Comparison of ENCODE assay signal across 13 cellular contexts in the genomic region with DNA sequence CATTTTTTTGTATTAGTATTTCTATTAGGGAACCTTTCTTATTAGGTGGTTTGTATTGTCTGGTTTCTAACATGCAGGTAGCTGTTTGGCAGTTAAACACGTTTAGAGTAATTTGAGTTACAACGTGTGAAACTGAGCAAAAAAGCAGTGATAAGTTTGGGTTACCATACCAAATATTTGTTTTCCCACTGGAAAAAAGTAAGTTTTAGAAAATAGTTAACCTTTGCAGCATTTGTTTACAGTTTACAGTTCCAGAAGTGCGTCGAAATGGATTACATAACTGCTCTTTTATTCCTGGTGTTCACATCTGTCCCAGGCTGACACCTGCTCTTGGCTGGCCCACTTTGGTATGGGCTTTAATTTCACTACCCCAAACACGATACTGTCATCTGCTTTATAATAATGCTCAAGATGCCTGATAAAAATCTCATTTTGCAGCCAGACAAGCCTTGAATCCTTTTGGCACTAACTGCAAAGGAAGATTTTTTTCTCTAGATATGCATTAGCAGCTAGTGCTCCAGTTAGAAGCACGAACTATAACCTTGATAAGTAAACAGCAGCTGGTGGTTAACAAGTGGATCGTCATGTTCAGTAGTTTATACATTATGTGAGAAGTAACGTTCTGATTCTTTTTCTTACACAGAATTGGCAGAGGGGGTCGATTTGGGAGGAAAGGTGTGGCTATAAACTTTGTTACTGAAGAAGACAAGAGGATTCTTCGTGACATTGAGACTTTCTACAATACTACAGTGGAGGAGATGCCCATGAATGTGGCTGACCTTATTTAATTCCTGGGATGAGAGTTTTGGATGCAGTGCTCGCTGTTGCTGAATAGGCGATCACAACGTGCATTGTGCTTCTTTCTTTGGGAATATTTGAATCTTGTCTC. TPM values are rescaled to one million over a fixed set of nuclear protein-coding genes. Genes with fewer than 3 reads are reported as not detected.
A peak's percentile ranks its signal among the peaks of the same experiment; 100 is the strongest.
DNase-seq lines count a peak whose midpoint lies in the region; ATAC-seq, FAIRE-seq and TF ChIP-seq lines count a peak whose summit lies in the region.
"Had no signal": no experiment of that assay in that cellular context is flagged by ENCODE, and none has a peak within 500 bp of the region (broad histone marks: within the 10 kb centered on the region; RNA-seq: fewer than 3 reads in every experiment).

No MANE protein-coding gene starts in this region.

- in situ Hi-C loops in GM12878 (cut with MboI), result loop anchor here (25.0 kb wide), 1 partner anchor 851 kb away; a partner anchor contains a TSS

- peak overlapping the region; percentile 100 for H3K27ac Mint-ChIP-seq in activated CD8-positive, alpha-beta memory T cell treated with anti-CD3 and anti-CD28 coated beads, Interleukin-2, amount 10 ng/mL, durations not matched to agents 7 days and 5 days

- no peak overlapping the region for H3K27ac ChIP-seq in GM12878 (ENCODE audit: control insufficient read depth, insufficient read depth)
- H3K27ac ChIP-seq: suprapubic skin, WERI-Rb-1 had no signal

- no peak for FAIRE-seq in GM12878 (lab: Jason Lieb, UNC)

- no peaks in the 10 kb centered on the region for H3K27me3 Mint-ChIP-seq in activated CD8-positive, alpha-beta memory T cell treated with anti-CD3 and anti-CD28 coated beads, Interleukin-2, amount 10 ng/mL, durations not matched to agents 7 days and 5 days

- peaks cover 58% of the 10 kb centered on the region for H3F3A ChIP-seq in Loucy (ENCODE audit: low read depth)

- peaks cover 87% of the 10 kb centered on the region for H3K36me3 Mint-ChIP-seq in activated CD8-positive, alpha-beta memory T cell treated with anti-CD3 and anti-CD28 coated beads, Interleukin-2, amount 10 ng/mL, durations not matched to agents 7 days and 5 days

- H3K79me2 ChIP-seq in Loucy (ENCODE audit: insufficient read depth, low read length) (peaks cover 65% of the 10 kb centered on the region), GM12878 (ENCODE audit: control insufficient read depth, insufficient read depth, low read length) (peaks cover 53% of the 10 kb centered on the region)

- WGBS in GM12878 (ENCODE audit: insufficient coverage, insufficient replicate concordance, low lambda C conversion rate, missing lambda C conversion rate), result 22% methylated on average over 13 of the region's 13 CpGs

- peak overlapping the region; percentile 100 for H3K4me3 Mint-ChIP-seq in activated CD8-positive, alpha-beta memory T cell treated with anti-CD3 and anti-CD28 coated beads, Interleukin-2, amount 10 ng/mL, durations not matched to agents 7 days and 5 days

- BruUV-seq in GM12878 (replicated peaks; lab: Mats Ljungman, UMichigan), result no TSS peak

- no peak for DNase-seq in activated CD8-positive, alpha-beta memory T cell treated with anti-CD3 and anti-CD28 coated beads, Interleukin-2, amount 10 ng/mL, durations not matched to agents 7 days and 5 days
- DNase-seq in activated CD8-positive, alpha-beta memory T cell treated with anti-CD3 and anti-CD28 coated beads, Interleukin-2, amount 50 U/mL, for 4 hours, result no peak
- DNase-seq in GM12878 (ENCODE audit: low read depth, low spot score), result no peak
- DNase-seq in retinal pigment epithelial cell (ENCODE audit: low read depth), result no peak
- DNase-seq in T1000 (lab: John Stamatoyannopoulos, UW), result no peak
- DNase-seq in NCI-H345 treated with DMSO at 0.1 percent for 48 hours (lab: John Stamatoyannopoulos, UW; ENCODE audit: unreplicated experiment), result no peak
- DNase-seq in OCI-M2 (lab: John Stamatoyannopoulos, UW; ENCODE audit: unreplicated experiment), result no peak
- DNase-seq: cortex of kidney, NCI-H2081 treated with DMSO at 0.1 percent for 48 hours, WERI-Rb-1 had no signal

- peak overlapping the region; percentile 98 for H3K4me2 ChIP-seq in Loucy (ENCODE audit: low read depth, low read length, poor library complexity, severe bottlenecking)
- peak overlapping the region; percentile 64 for H3K4me2 ChIP-seq in GM12878 (ENCODE audit: control insufficient read depth, insufficient read depth)

- peaks cover 93% of the 10 kb centered on the region for H3K36me3 ChIP-seq in Loucy (ENCODE audit: insufficient read depth, low read length)
- H3K36me3 ChIP-seq in GM12878 (ENCODE audit: control insufficient read depth in 2 of 2, insufficient read depth in 2 of 2, low read length in 1 of 2), result peaks cover 21 to 55% of the 10 kb centered on the region in 2 experiments

- SMC1A ChIA-PET in GM12878 (lab: Charles Lee; ENCODE audit: uncharacterized antibody, unreplicated experiment), result interaction anchor here (1.0 to 2.2 kb wide), 3 partner anchors 9 to 17 kb away, joined by 4 to 7 read pairs (median 6); no protein-coding TSS in a partner anchor

- H3K27me3 ChIP-seq in Loucy (ENCODE audit: insufficient read depth, low read length, poor library complexity, severe bottlenecking) (peaks cover 14% of the 10 kb centered on the region), GM12878 (replicated peaks in 1 of 2; ENCODE audit: control insufficient read depth in 2 of 2, insufficient read depth in 2 of 2, low read length in 1 of 2) (no peaks in the 10 kb centered on the region)
- H3K27me3 ChIP-seq: suprapubic skin had no signal

- TF ChIP-seq EP300 in GM12878 (IDR thresholded peaks at IDR 0.05; ENCODE audit: borderline replicate concordance in 1 of 2, control insufficient read depth in 1 of 2, low read depth in 2 of 2, low read length in 2 of 2), result no peak

- H2AFZ ChIP-seq in Loucy (ENCODE audit: low read length) (no peak overlapping the region), GM12878 (ENCODE audit: control insufficient read depth, low read depth, low read length) (no peak overlapping the region)

- intact Hi-C loops in GM12878 (cut with micrococcal nuclease; ENCODE audit: unreplicated experiment), result loop anchor here (10.0 kb wide), 1 partner anchor 236 kb away; no protein-coding TSS in a partner anchor

- peak overlapping the region; percentile 83 for H3K4me3 ChIP-seq in Loucy (ENCODE audit: low read length, poor library complexity, severe bottlenecking)
- H3K4me3 ChIP-seq in GM12878, result peak overlapping the region; percentile 78; the same call in 1 of the 2 replicates
- H3K4me3 ChIP-seq in retinal pigment epithelial cell (ENCODE audit: low read length), result peak overlapping the region; percentile 100
- H3K4me3 ChIP-seq: suprapubic skin had no signal

- H3K9me3 ChIP-seq in Loucy (ENCODE audit: insufficient read depth, low read depth, low read length) (no peaks in the 10 kb centered on the region), GM12878 (replicated peaks; ENCODE audit: control insufficient read depth, insufficient read depth, low read length) (no peaks in the 10 kb centered on the region; the same call in 1 of the 3 replicates)
- H3K9me3 ChIP-seq: suprapubic skin had no signal

- TF ChIP-seq RAD21 in GM12878 (IDR thresholded peaks at IDR 0.05; ENCODE audit: insufficient read depth, low read depth, low read length), result no peak

- H4K20me1 ChIP-seq in Loucy (ENCODE audit: insufficient read depth, low read length, poor library complexity, severe bottlenecking) (peaks cover 79% of the 10 kb centered on the region), GM12878 (ENCODE audit: control insufficient read depth, insufficient read depth) (peaks cover 22% of the 10 kb centered on the region; the same call in 1 of the 2 replicates)

- H3K4me1 ChIP-seq in Loucy (ENCODE audit: insufficient read depth, low read length, poor library complexity, severe bottlenecking), result peaks cover 43% of the 10 kb centered on the region
- H3K4me1 ChIP-seq in GM12878 (ENCODE audit: control insufficient read depth, insufficient read depth, low read length), result no peaks in the 10 kb centered on the region

- no peak for ATAC-seq in activated CD8-positive, alpha-beta memory T cell treated with anti-CD3 and anti-CD28 coated beads, Interleukin-2, amount 10 ng/mL, durations not matched to agents 7 days and 5 days
- no peak; the same call in 2 of the 3 replicates for ATAC-seq in GM12878

- no peaks in the 10 kb centered on the region for H3K9me2 ChIP-seq in Loucy (replicated peaks; ENCODE audit: low read depth, low read length)

- RAD21 ChIA-PET in GM12878 (lab: Charles Lee; ENCODE audit: unreplicated experiment), result interaction anchor here (0.5 kb wide), 1 partner anchor 857 kb away, joined by 3 read pairs; no protein-coding TSS in a partner anchor

- H3K9me3 Mint-ChIP-seq in activated CD8-positive, alpha-beta memory T cell treated with anti-CD3 and anti-CD28 coated beads, Interleukin-2, amount 10 ng/mL, durations not matched to agents 7 days and 5 days (ENCODE audit: low read depth), result no peaks in the 10 kb centered on the region

- peaks cover 49% of the 10 kb centered on the region for H3K4me1 Mint-ChIP-seq in activated CD8-positive, alpha-beta memory T cell treated with anti-CD3 and anti-CD28 coated beads, Interleukin-2, amount 10 ng/mL, durations not matched to agents 7 days and 5 days

- no peak for TF ChIP-seq POLR2A in GM12878 (IDR thresholded peaks at IDR 0.05; ENCODE audit: low read depth, low read length)

- POLR2A ChIA-PET in GM12878 (lab: Charles Lee), result interaction anchor here (0.6 to 1.4 kb wide), 4 partner anchors 10 to 277 kb away, joined by 3 to 5 read pairs (median 4); a partner anchor contains a TSS

- H3K9ac ChIP-seq in Loucy (ENCODE audit: low read depth, low read length, poor library complexity, severe bottlenecking) (peak overlapping the region; percentile 100), GM12878 (ENCODE audit: control insufficient read depth, insufficient read depth, low read length) (no peak overlapping the region)

- CTCF ChIA-PET in activated CD8-positive, alpha-beta memory T cell treated with anti-CD3 and anti-CD28 coated beads, Interleukin-2, amount 10 ng/mL, durations not matched to agents 7 days and 5 days (lab: Charles Lee), result interaction anchor here (1.2 kb wide), 1 partner anchor 17 kb away, joined by 3 read pairs; no protein-coding TSS in a partner anchor
- CTCF ChIA-PET in GM12878 (lab: Yijun Ruan, JAX), result no interaction called here

- TF ChIP-seq CTCF in Loucy (conservative IDR thresholded peaks at IDR 0.05; ENCODE audit: low read length) (no peak), GM12878 (IDR thresholded peaks at IDR 0.05 in 2 of 3, conservative IDR thresholded peaks at IDR 0.05 in 1 of 3; ENCODE audit: control insufficient read depth in 2 of 3, extremely low read depth in 1 of 3, insufficient read depth in 1 of 3, low read depth in 3 of 3, low read length in 3 of 3) (no peak), retinal pigment epithelial cell (conservative IDR thresholded peaks at IDR 0.05; ENCODE audit: low read depth, low read length) (no peak)

RNA-seq across cellular contexts. Expression of a gene that starts 5.3 kb away (rescaled TPM):
- total RNA-seq in activated CD8-positive, alpha-beta memory T cell treated with anti-CD3 and anti-CD28 coated beads, Interleukin-2, amount 10 ng/mL, durations not matched to agents 7 days and 5 days, result 100 to 1,000 TPM; 374 to 441 TPM
- 983 and 1,030 TPM in 2 replicates for total RNA-seq in GM12878 (2013; cell fraction: nucleolus; rRNA removed)
- total RNA-seq in GM12878 (2014; rRNA removed), result 254 and 334 TPM in 2 replicates
- total RNA-seq in GM12878 (2014; rRNA removed; fragmentation: Illumina TruSeq; extraction: Trizol), result 321 and 331 TPM in 2 replicates
- 255 and 277 TPM in 2 replicates for total RNA-seq in GM12878 (2021)
- polyA plus RNA-seq in GM12878 (2011; ENCODE audit: low read depth), result 199 TPM
- 680 and 939 TPM in 2 replicates for polyA plus RNA-seq in GM12878 (2011; rRNA removed)
- polyA plus RNA-seq in GM12878 (2011; cell fraction: cytosol; rRNA removed), result 144 and 284 TPM in 2 replicates
- polyA plus RNA-seq in GM12878 (2011; cell fraction: nucleus; rRNA removed), result 1,051 and 1,062 TPM in 2 replicates
- polyA plus RNA-seq in GM12878 (2012), result 243 and 320 TPM in 2 replicates
- 321 and 430 TPM in 2 replicates for polyA plus RNA-seq in GM12878 (2014; fragmentation: Illumina TruSeq; extraction: Trizol)
- 100 to 1,000 TPM; 216 to 263 TPM for polyA plus RNA-seq in GM12878 (2014; fragmentation: Nextera tagmentation; extraction: Ambion mirVana)
- 305 and 359 TPM in 2 replicates for polyA plus RNA-seq in GM12878 (2014; rRNA removed)
- polyA plus RNA-seq in GM12878 (2016; fragmentation: Nextera tagmentation; extraction: Ambion mirVana), result 100 to 1,000 TPM; 154 to 159 TPM
- polyA minus RNA-seq in GM12878 (2011; rRNA and poly(A)+ RNA removed), result 229 and 363 TPM in 2 replicates
- polyA minus RNA-seq in GM12878 (2011; cell fraction: cytosol; rRNA and poly(A)+ RNA removed), result 147 and 185 TPM in 2 replicates
- polyA minus RNA-seq in GM12878 (2011; cell fraction: nucleus; rRNA and poly(A)+ RNA removed), result 503 and 643 TPM in 2 replicates

RNA-seq across cellular contexts. Expression of a gene that starts 17.6 kb away (rescaled TPM):
- 100 to 1,000 TPM; 111 to 114 TPM for total RNA-seq in activated CD8-positive, alpha-beta memory T cell treated with anti-CD3 and anti-CD28 coated beads, Interleukin-2, amount 10 ng/mL, durations not matched to agents 7 days and 5 days
- total RNA-seq in GM12878 (2013; cell fraction: nucleolus; rRNA removed), result 30.5 and 32.4 TPM in 2 replicates
- 79.8 and 91.8 TPM in 2 replicates for total RNA-seq in GM12878 (2014; rRNA removed)
- 112 and 121 TPM in 2 replicates for total RNA-seq in GM12878 (2014; rRNA removed; fragmentation: Illumina TruSeq; extraction: Trizol)
- 63.8 and 69.2 TPM in 2 replicates for total RNA-seq in GM12878 (2021)
- polyA plus RNA-seq in GM12878 (2011; ENCODE audit: low read depth), result 99.9 TPM
- 49.1 and 58.6 TPM in 2 replicates for polyA plus RNA-seq in GM12878 (2011; rRNA removed)
- polyA plus RNA-seq in GM12878 (2011; cell fraction: cytosol; rRNA removed), result 20.8 and 22.0 TPM in 2 replicates
- 59.2 and 79.0 TPM in 2 replicates for polyA plus RNA-seq in GM12878 (2011; cell fraction: nucleus; rRNA removed)
- polyA plus RNA-seq in GM12878 (2012), result 45.5 and 55.8 TPM in 2 replicates
- polyA plus RNA-seq in GM12878 (2014; fragmentation: Illumina TruSeq; extraction: Trizol), result 104 and 141 TPM in 2 replicates
- 100 to 1,000 TPM; 122 to 139 TPM for polyA plus RNA-seq in GM12878 (2014; fragmentation: Nextera tagmentation; extraction: Ambion mirVana)
- polyA plus RNA-seq in GM12878 (2014; rRNA removed), result 77.6 and 83.1 TPM in 2 replicates
- polyA plus RNA-seq in GM12878 (2016; fragmentation: Nextera tagmentation; extraction: Ambion mirVana), result 100 to 1,000 TPM; 144 TPM
- 11.3 and 13.9 TPM in 2 replicates for polyA minus RNA-seq in GM12878 (2011; rRNA and poly(A)+ RNA removed)
- 11.8 and 15.2 TPM in 2 replicates for polyA minus RNA-seq in GM12878 (2011; cell fraction: cytosol; rRNA and poly(A)+ RNA removed)
- polyA minus RNA-seq in GM12878 (2011; cell fraction: nucleus; rRNA and poly(A)+ RNA removed), result 9.9 and 14.0 TPM in 2 replicates

RNA-seq across cellular contexts. Expression of a gene that starts 53.8 kb away (rescaled TPM):
- not detected for total RNA-seq in activated CD8-positive, alpha-beta memory T cell treated with anti-CD3 and anti-CD28 coated beads, Interleukin-2, amount 10 ng/mL, durations not matched to agents 7 days and 5 days
- not detected in 2 replicates for total RNA-seq in GM12878 (2013; cell fraction: nucleolus; rRNA removed)
- total RNA-seq in GM12878 (2014; rRNA removed) (not detected in 2 replicates), GM12878 (2014; rRNA removed; fragmentation: Illumina TruSeq; extraction: Trizol) (not detected in 2 replicates), GM12878 (2021) (not detected in 2 replicates)
- polyA plus RNA-seq in GM12878 (2011; ENCODE audit: low read depth), result not detected
- polyA plus RNA-seq in GM12878 (2011; rRNA removed) (not detected in 2 replicates), GM12878 (2014; fragmentation: Illumina TruSeq; extraction: Trizol) (not detected in 2 replicates), GM12878 (2014; fragmentation: Nextera tagmentation; extraction: Ambion mirVana) (not detected), GM12878 (2014; rRNA removed) (not detected in 2 replicates), GM12878 (2016; fragmentation: Nextera tagmentation; extraction: Ambion mirVana) (not detected)
- polyA plus RNA-seq in GM12878 (2011; cell fraction: cytosol; rRNA removed), result not detected in 2 replicates
- polyA plus RNA-seq in GM12878 (2011; cell fraction: nucleus; rRNA removed), result not detected in 2 replicates
- polyA plus RNA-seq in GM12878 (2012), result not detected in 2 replicates
- polyA minus RNA-seq in GM12878 (2011; rRNA and poly(A)+ RNA removed), result not detected in 2 replicates
- polyA minus RNA-seq in GM12878 (2011; cell fraction: cytosol; rRNA and poly(A)+ RNA removed), result not detected in 2 replicates
- not detected in 2 replicates for polyA minus RNA-seq in GM12878 (2011; cell fraction: nucleus; rRNA and poly(A)+ RNA removed)
- polyA plus RNA-seq: BJ had no signal
